Comparison of ENCODE assay signal across 29 cellular contexts in genomic region chr3:48700750-48701405, GRCh38. TPM values are rescaled to one million over a fixed set of nuclear protein-coding genes. Genes with fewer than 3 reads are reported as not detected.
DNase-seq lines count a peak whose midpoint lies in the region; ATAC-seq, FAIRE-seq and TF ChIP-seq lines count a peak whose summit lies in the region.
"Had no signal": no experiment of that assay in that cellular context is flagged by ENCODE, and none has a peak within 500 bp of the region (broad histone marks: within the 10 kb centered on the region; RNA-seq: fewer than 3 reads in every experiment).

No MANE protein-coding gene starts in this region.

- FAIRE-seq in D721Med (lab: Jason Lieb, UNC) = no peak
- FAIRE-seq: A549, GM12891 had no signal

- TF ChIP-seq CTCF in GM23338 (conservative IDR thresholded peaks at IDR 0.05; ENCODE audit: low read depth in 2 of 2) (no peak), D721Med (IDR thresholded peaks at IDR 0.05; ENCODE audit: insufficient read depth, missing control alignments) (no peak)

- H3K79me2 ChIP-seq in GM23338 (replicated peaks; ENCODE audit: insufficient read depth) = peaks cover 100% of the 10 kb centered on the region

- H3K4me1 Mint-ChIP-seq in GM23338 = peaks cover 28% of the 10 kb centered on the region
- peaks cover 43% of the 10 kb centered on the region for H3K4me1 Mint-ChIP-seq in activated CD4-positive, alpha-beta T cell treated with anti-CD3 and anti-CD28 coated beads for 36 hours

- H3K4me3 Mint-ChIP-seq in GM23338 = no peak overlapping the region
- H3K4me3 Mint-ChIP-seq in activated CD4-positive, alpha-beta T cell treated with anti-CD3 and anti-CD28 coated beads for 36 hours = no peak overlapping the region
- H3K4me3 Mint-ChIP-seq: CD8-positive, alpha-beta T cell had no signal

- H3K4me3 ChIP-seq in GM23338 (no peak overlapping the region), HUES6 (ENCODE audit: low read depth, low read length) (no peak overlapping the region), iPS-20b (ENCODE audit: low read length) (no peak overlapping the region)
- H3K4me3 ChIP-seq: A549, SJSA1 had no signal

- H3K4me1 ChIP-seq in GM23338 (ENCODE audit: insufficient read depth) (peaks cover 48% of the 10 kb centered on the region), HUES6 (ENCODE audit: control insufficient read depth, insufficient read depth, low read length) (peaks cover 17% of the 10 kb centered on the region), iPS-20b (ENCODE audit: insufficient read depth, low read length) (peaks cover 17% of the 10 kb centered on the region)
- H3K4me1 ChIP-seq: SJSA1 had no signal

- peaks cover 13% of the 10 kb centered on the region; the same call in 1 of the 2 replicates for H3F3A ChIP-seq in GM23338 (replicated peaks; ENCODE audit: low read depth)

- H3K27me3 Mint-ChIP-seq in GM23338 (ENCODE audit: insufficient read depth, low read depth, poor library complexity) = peaks cover 9% of the 10 kb centered on the region
- H3K27me3 Mint-ChIP-seq in activated CD4-positive, alpha-beta T cell treated with anti-CD3 and anti-CD28 coated beads for 36 hours = no peaks in the 10 kb centered on the region

- H3K9me3 Mint-ChIP-seq in GM23338 = no peaks in the 10 kb centered on the region; the same call in 2 of the 3 replicates
- H3K9me3 Mint-ChIP-seq in activated CD4-positive, alpha-beta T cell treated with anti-CD3 and anti-CD28 coated beads for 36 hours (ENCODE audit: low read depth) = no peaks in the 10 kb centered on the region
- H3K9me3 Mint-ChIP-seq: CD8-positive, alpha-beta T cell had no signal

- CTCF ChIA-PET in activated CD4-positive, alpha-beta T cell treated with anti-CD3 and anti-CD28 coated beads for 36 hours (lab: Charles Lee) = interaction anchor here (0.8 kb wide), 1 partner anchor 400 kb away, joined by 4 read pairs; no protein-coding TSS in a partner anchor

- H2AFZ ChIP-seq in GM23338 = no peak overlapping the region

- H3K9me2 ChIP-seq in GM23338 (ENCODE audit: insufficient read depth) = no peaks in the 10 kb centered on the region

- no peaks in the 10 kb centered on the region for H3K27me3 ChIP-seq in GM23338 (ENCODE audit: insufficient read depth)
- H3K27me3 ChIP-seq in HUES6 (ENCODE audit: control insufficient read depth, insufficient read depth, low read length) = no peaks in the 10 kb centered on the region
- H3K27me3 ChIP-seq in iPS-20b (ENCODE audit: insufficient read depth, low read length) = no peaks in the 10 kb centered on the region
- H3K27me3 ChIP-seq: SJSA1 had no signal

- ATAC-seq in GM23338 (no peak), GM21526 (IDR thresholded peaks at IDR 0.05; ENCODE audit: low FRiP score, unreplicated experiment) (no peak)
- ATAC-seq in activated CD4-positive, alpha-beta T cell treated with anti-CD3 and anti-CD28 coated beads for 36 hours = no peak
- ATAC-seq: A549; CD8-positive, alpha-beta T cell had no signal

- DNase-seq in GM23338 (ENCODE audit: low spot score) (no peak), posterior vena cava (ENCODE audit: low spot score) (peak; percentile 58), D721Med (ENCODE audit: insufficient read length, low spot score) (no peak), Ammon's horn (ENCODE audit: low spot score) (no peak)
- DNase-seq in activated CD4-positive, alpha-beta T cell treated with anti-CD3 and anti-CD28 coated beads for 36 hours = no peak
- DNase-seq: AML-193; Caco-2; CD8-positive, alpha-beta T cell; DMS 273 treated with DMSO at 0.1 percent for 48 hours; DMS79 treated with DMSO at 0.1 percent for 48 hours; GF-D8; Kasumi-1; NCI-H1092 treated with DMSO at 0.1 percent for 48 hours; NCI-H1436; NCI-H187 treated with DMSO at 0.1 percent for 48 hours; NCI-H2171 treated with DMSO at 0.1 percent for 48 hours; NCI-H345; NCI-H524; NCI-H748 treated with DMSO at 0.1 percent for 48 hours; NK-92 treated with Interleukin-12 subunit alpha and Interleukin-12 subunit beta, amount 100 ng/mL, for 24 hours; PC-3; Right ventricle myocardium superior had no signal

- peaks cover 63% of the 10 kb centered on the region for H4K20me1 ChIP-seq in GM23338 (replicated peaks; ENCODE audit: insufficient read depth)

- POLR2A ChIA-PET in activated CD4-positive, alpha-beta T cell treated with anti-CD3 and anti-CD28 coated beads for 36 hours (lab: Charles Lee) = no interaction called here

- H3K36me3 ChIP-seq in GM23338 (ENCODE audit: insufficient read depth) (peaks cover 14% of the 10 kb centered on the region; the same call in 1 of the 2 replicates), HUES6 (ENCODE audit: control insufficient read depth, insufficient read depth, low read length) (peaks cover 50% of the 10 kb centered on the region), iPS-20b (ENCODE audit: insufficient read depth, low read depth, low read length) (peaks cover 56% of the 10 kb centered on the region)

- intact Hi-C loops in posterior vena cava (cut with DNase I) = no loop called here
- intact Hi-C loops in activated CD4-positive, alpha-beta T cell treated with anti-CD3 and anti-CD28 coated beads for 36 hours (cut with DNase I, micrococcal nuclease) = no loop called here

- H3K36me3 Mint-ChIP-seq in GM23338 (ENCODE audit: low read depth) = peaks cover 64% of the 10 kb centered on the region
- peaks cover 22% of the 10 kb centered on the region for H3K36me3 Mint-ChIP-seq in activated CD4-positive, alpha-beta T cell treated with anti-CD3 and anti-CD28 coated beads for 36 hours (ENCODE audit: low read depth)

- H3K27ac Mint-ChIP-seq in GM23338 = no peak overlapping the region
- no peak overlapping the region for H3K27ac Mint-ChIP-seq in activated CD4-positive, alpha-beta T cell treated with anti-CD3 and anti-CD28 coated beads for 36 hours
- H3K27ac Mint-ChIP-seq: CD8-positive, alpha-beta T cell had no signal

- no peak overlapping the region for H3K4me2 ChIP-seq in GM23338
- H3K4me2 ChIP-seq: A549 had no signal

- H3K9me3 ChIP-seq in HUES6 (ENCODE audit: control insufficient read depth, insufficient read depth, low read depth, low read length) (no peaks in the 10 kb centered on the region), iPS-20b (ENCODE audit: insufficient read depth, low read depth, low read length) (no peaks in the 10 kb centered on the region)
- H3K9me3 ChIP-seq: A549, Caco-2, SJSA1 had no signal

- H3K9ac ChIP-seq in HUES6 (ENCODE audit: low read length) (no peak overlapping the region), iPS-20b (ENCODE audit: low read depth, low read length) (peak overlapping the region; percentile 37; the same call in 1 of the 2 replicates)

- H3K27ac ChIP-seq in GM23338 (ENCODE audit: low read depth) (peak overlapping the region; percentile 34; the same call in 1 of the 2 replicates), HUES6 (ENCODE audit: low read depth, low read length) (0 out of 2 replicates have a peak overlapping the region, but pooled peaks have one; percentile 34), iPS-20b (ENCODE audit: low read length) (no peak overlapping the region)
- H3K27ac ChIP-seq: A549, C4-2B, SJSA1 had no signal

TF ChIP-seq in GM23338, 12 proteins besides CTCF, POLR2A, EP300 and RAD21 (continues in another document):
- TF ChIP-seq STAT1 (IDR thresholded peaks at IDR 0.05; ENCODE audit: unreplicated experiment) (no peak), EZH2phosphoT487 (IDR thresholded peaks at IDR 0.05; ENCODE audit: unreplicated experiment) (no peak), ZNF114 (CRISPR knock-in tag; IDR thresholded peaks at IDR 0.05) (no peak), ZNF331 (CRISPR knock-in tag; IDR thresholded peaks at IDR 0.05; ENCODE audit: low read depth) (no peak), ETS1 (IDR thresholded peaks at IDR 0.05) (no peak)

RNA-seq across cellular contexts. Expression of gene NCKIPSD, which starts 15.2 kb away (rescaled TPM):
- 43.1 and 45.1 TPM in 2 replicates for total RNA-seq in GM23338 (2014; rRNA removed; shearing (Covaris generic))
- 14.8 and 15.1 TPM in 2 replicates for polyA plus RNA-seq in GM23338 (2016; fragmentation: Nextera tagmentation; extraction: Ambion mirVana)
- total RNA-seq in posterior vena cava = 10 to 100 TPM; 14.0 to 19.8 TPM
- 10 to 100 TPM; 61.0 to 67.3 TPM for total RNA-seq in activated CD4-positive, alpha-beta T cell treated with anti-CD3 and anti-CD28 coated beads for 36 hours

RNA-seq across cellular contexts. Expression of gene IP6K2, which starts 16.1 kb away (rescaled TPM):
- 94.1 and 97.0 TPM in 2 replicates for total RNA-seq in GM23338 (2014; rRNA removed; shearing (Covaris generic))
- 85.3 and 97.4 TPM in 2 replicates for polyA plus RNA-seq in GM23338 (2016; fragmentation: Nextera tagmentation; extraction: Ambion mirVana)
- 10 to 100 TPM; 24.6 to 33.1 TPM for total RNA-seq in posterior vena cava
- 10 to 100 TPM; 39.4 to 48.3 TPM for total RNA-seq in activated CD4-positive, alpha-beta T cell treated with anti-CD3 and anti-CD28 coated beads for 36 hours

RNA-seq across cellular contexts. Expression of gene CELSR3, which starts 38.2 kb away (rescaled TPM):
- total RNA-seq in GM23338 (2014; rRNA removed; shearing (Covaris generic)) = 29.2 and 33.3 TPM in 2 replicates
- polyA plus RNA-seq in GM23338 (2016; fragmentation: Nextera tagmentation; extraction: Ambion mirVana) = 7.5 and 8.3 TPM in 2 replicates
- total RNA-seq in posterior vena cava = under 1 TPM; 0.65 to 0.67 TPM
- 1 to 10 TPM; 7.9 to 8.1 TPM for total RNA-seq in activated CD4-positive, alpha-beta T cell treated with anti-CD3 and anti-CD28 coated beads for 36 hours

Comparison
In these comparisons a context has a peak if more than half of its experiments do, and no peak if none do; other contexts are left out.
1. RNA of gene CELSR3, which starts 38.2 kb away (total RNA-seq): 29.2 to 33.3 TPM in GM23338 and 7.9 to 8.1 TPM in activated CD4-positive, alpha-beta T cell treated with anti-CD3 and anti-CD28 coated beads for 36 hours; 0.65 to 0.67 TPM in posterior vena cava; every median in the first group is over 4 times any median in the second.